ENCODE assay signal across 1 cellular context in genomic region chr17:81569986-81570514, GRCh38.
TF ChIP-seq lines count a peak whose summit lies in the region.

No MANE protein-coding gene starts in this region.

TF ChIP-seq in HepG2, 621 proteins besides CTCF, POLR2A, EP300 and RAD21:
- TF ChIP-seq DMTF1 (CRISPR knock-in tag; IDR thresholded peaks at IDR 0.05) (no peak), AGO2 (optimal IDR thresholded peaks at IDR 0.05; ENCODE audit: low read depth, low read length) (peak; percentile 26)
